ENCODE assay signal across 12 cellular contexts in genomic region chr3:113485161-113485609, GRCh38. TPM values are rescaled to one million over a fixed set of nuclear protein-coding genes. Genes with fewer than 3 reads are reported as not detected.
DNase-seq lines count a peak whose midpoint lies in the region; TF ChIP-seq lines count a peak whose summit lies in the region.
"Had no signal": no experiment of that assay in that cellular context is flagged by ENCODE, and none has a peak within 500 bp of the region (broad histone marks: within the 10 kb centered on the region; RNA-seq: fewer than 3 reads in every experiment).

No MANE protein-coding gene starts in this region.

- H3K27ac ChIP-seq in ovary (no peak overlapping the region), dorsolateral prefrontal cortex (no peak overlapping the region)
- H3K27ac ChIP-seq: neutrophil had no signal

- H3K27me3 ChIP-seq in ovary: no peaks in the 10 kb centered on the region
- no peaks in the 10 kb centered on the region for H3K27me3 ChIP-seq in dorsolateral prefrontal cortex
- H3K27me3 ChIP-seq: neutrophil had no signal

- H3K4me1 ChIP-seq in ovary (ENCODE audit: insufficient read depth): no peaks in the 10 kb centered on the region

- H3K36me3 ChIP-seq in ovary: no peaks in the 10 kb centered on the region
- H3K36me3 ChIP-seq: neutrophil had no signal

- no peaks in the 10 kb centered on the region for H3K9me3 ChIP-seq in ovary
- H3K9me3 ChIP-seq: neutrophil had no signal

- TF ChIP-seq POLR2A in ovary (IDR thresholded peaks at IDR 0.05): no peak

- DNase-seq in activated gamma-delta T cell treated with Interleukin-2 at 50 U/mL for 16 hours (peak; percentile 50), activated gamma-delta T cell (lab: John Stamatoyannopoulos, UW) (no peak), ovary (no peak), cerebellar nuclear complex (lab: John Stamatoyannopoulos, UW) (no peak), dorsolateral prefrontal cortex (no peak)
- DNase-seq in activated CD4-positive, alpha-beta T cell treated with anti-CD3 and anti-CD28 coated beads for 48 hours: peak; percentile 9
- DNase-seq in effector CD4-positive, alpha-beta T cell: peak; percentile 14
- DNase-seq in stimulated activated CD8-positive, alpha-beta memory T cell treated with anti-CD3 and anti-CD28 coated beads, Interleukin-7, amount 100 ng/mL, for 4 hours (ENCODE audit: low read depth in 2 of 2): peak; percentile 0 to 1
- DNase-seq: MM.1S, NCI-H2081 treated with DMSO at 0.1 percent for 48 hours had no signal

- intact Hi-C loops in ovary (cut with DNase I): no loop called here
- intact Hi-C loops in dorsolateral prefrontal cortex (cut with DNase I): no loop called here

- H3K4me3 ChIP-seq in ovary: no peak overlapping the region
- H3K4me3 ChIP-seq in dorsolateral prefrontal cortex: no peak overlapping the region

- 86 to 90% (median 88%) methylated on average over 8 of the region's 8 CpGs for WGBS in ovary, 3 donors

- TF ChIP-seq CTCF in ovary (IDR thresholded peaks at IDR 0.05) (no peak), dorsolateral prefrontal cortex (IDR thresholded peaks at IDR 0.05 in 54 of 56, conservative IDR thresholded peaks at IDR 0.05 in 2 of 56; ENCODE audit: low read depth in 1 of 56, partially characterized antibody in 56 of 56) (no peak)

- no peak for TF ChIP-seq EP300 in ovary (IDR thresholded peaks at IDR 0.05)

RNA-seq across cellular contexts. Expression of gene SPICE1, which starts 29.8 kb away (rescaled TPM):
- total RNA-seq in ovary (10 to 100 TPM; 13.9 to 24.1 (median 20.9) TPM), dorsolateral prefrontal cortex (10 to 100 TPM in 114 of 120 experiments, 1 to 10 TPM in 6; 6.4 to 32.4 (median 16.8) TPM)
- 1 to 10 TPM; 5.3 to 6.6 TPM for polyA plus RNA-seq in ovary

RNA-seq across cellular contexts. Expression of gene CFAP44, which starts 43.9 kb away (rescaled TPM):
- total RNA-seq in ovary (10 to 100 TPM in 1 of 7 donors, 1 to 10 TPM in 6; 4.8 to 27.0 (median 7.2) TPM), dorsolateral prefrontal cortex (10 to 100 TPM in 118 of 120 experiments, 1 to 10 TPM in 2; 7.5 to 40.7 (median 20.3) TPM)
- polyA plus RNA-seq in ovary: 10 to 100 TPM in 1 of 2 donors, 1 to 10 TPM in 1; 9.0 to 12.2 TPM

RNA-seq across cellular contexts. Expression of gene SIDT1, which starts 47.2 kb away (rescaled TPM):
- total RNA-seq in ovary: 10 to 100 TPM in 1 of 7 donors, 1 to 10 TPM in 3, under 1 TPM in 3; 0.40 to 12.3 (median 1.1) TPM
- 1 to 10 TPM in 1 of 2 donors, under 1 TPM in 1; 0.34 to 1.3 TPM for polyA plus RNA-seq in ovary
- 10 to 100 TPM; 20.1 to 84.0 (median 47.1) TPM for total RNA-seq in dorsolateral prefrontal cortex
- polyA plus RNA-seq: AG04450 had no signal

Comparison
In these comparisons a context has a peak if more than half of its experiments do, and no peak if none do; other contexts are left out.
1. DNase-seq: peak in activated gamma-delta T cell treated with Interleukin-2 at 50 U/mL for 16 hours (single experiment), activated CD4-positive, alpha-beta T cell treated with anti-CD3 and anti-CD28 coated beads for 48 hours (single experiment), effector CD4-positive, alpha-beta T cell (single experiment) and stimulated activated CD8-positive, alpha-beta memory T cell treated with anti-CD3 and anti-CD28 coated beads, Interleukin-7, amount 100 ng/mL, for 4 hours (2 of 2); none in activated gamma-delta T cell (single experiment), ovary (0 of 5), cerebellar nuclear complex (0 of 2) and dorsolateral prefrontal cortex (0 of 10).